8 cellular contexts compared by ENCODE assay signal in genomic region chr15:100601158-100601557, GRCh38. TPM values are rescaled to one million over a fixed set of nuclear protein-coding genes. Genes with fewer than 3 reads are reported as not detected.
DNase-seq lines count a peak whose midpoint lies in the region; ATAC-seq and TF ChIP-seq lines count a peak whose summit lies in the region.

No MANE protein-coding gene starts in this region.

- H3K4me1 Mint-ChIP-seq in activated T-helper 17 cell treated with anti-CD3 and anti-CD28 coated beads, Interleukin-2, amount 50 U/mL, for 72 hours: peaks cover 41% of the 10 kb centered on the region

- H3K4me3 Mint-ChIP-seq in activated T-helper 17 cell treated with anti-CD3 and anti-CD28 coated beads, Interleukin-2, amount 50 U/mL, for 72 hours: no peak overlapping the region

- H3K36me3 Mint-ChIP-seq in activated T-helper 17 cell treated with anti-CD3 and anti-CD28 coated beads, Interleukin-2, amount 50 U/mL, for 72 hours (ENCODE audit: low read depth): peaks cover 62% of the 10 kb centered on the region

- H3K4me3 ChIP-seq in esophagus muscularis mucosa (peak overlapping the region; percentile 71 to 94 (median 92)), retinal pigment epithelial cell (ENCODE audit: low read length) (peak overlapping the region; percentile 98)

- H3K4me1 ChIP-seq in esophagus muscularis mucosa: peaks cover 23 to 43% (median 39%) of the 10 kb centered on the region in 4 donors

- peaks cover 0 to 14% (median 6%) of the 10 kb centered on the region in 4 donors for H3K36me3 ChIP-seq in esophagus muscularis mucosa

- peak overlapping the region in 2 of 4 donors; percentile 81 to 88 for H3K27ac ChIP-seq in esophagus muscularis mucosa (replicated peaks in 1 of 4)

- no peaks in the 10 kb centered on the region for H3K9me3 Mint-ChIP-seq in activated T-helper 17 cell treated with anti-CD3 and anti-CD28 coated beads, Interleukin-2, amount 50 U/mL, for 72 hours

- in situ Hi-C loops in ACHN (cut with HindIII; ENCODE audit: low pct_ligation_motif_present, low pct_unique_long_range_greater_than_20kb, low sequenced_read_pairs): no loop called here

- no peak for TF ChIP-seq EP300 in esophagus muscularis mucosa (IDR thresholded peaks at IDR 0.05)

- H3K27me3 Mint-ChIP-seq in activated T-helper 17 cell treated with anti-CD3 and anti-CD28 coated beads, Interleukin-2, amount 50 U/mL, for 72 hours: no peaks in the 10 kb centered on the region

- TF ChIP-seq CTCF in esophagus muscularis mucosa (IDR thresholded peaks at IDR 0.05) (no peak), retinal pigment epithelial cell (conservative IDR thresholded peaks at IDR 0.05; ENCODE audit: low read depth, low read length) (no peak)

- H3K27ac Mint-ChIP-seq in activated T-helper 17 cell treated with anti-CD3 and anti-CD28 coated beads, Interleukin-2, amount 50 U/mL, for 72 hours: no peak overlapping the region

- H3K9me3 ChIP-seq in esophagus muscularis mucosa: no peaks in the 10 kb centered on the region

- no peaks in the 10 kb centered on the region for H3K27me3 ChIP-seq in esophagus muscularis mucosa

- DNase-seq in ACHN (peak; percentile 11), HS-5 (ENCODE audit: low read depth) (peak; percentile 2), esophagus muscularis mucosa (ENCODE audit: extremely low spot score) (no peak), retinal pigment epithelial cell (ENCODE audit: low read depth) (no peak), midbrain (lab: John Stamatoyannopoulos, UW) (no peak)
- DNase-seq in activated CD4-positive, alpha-beta T cell treated with anti-CD3 and anti-CD28 coated beads for 4 hours: peak; percentile 40 to 60

- intact Hi-C loops in esophagus muscularis mucosa (cut with DNase I): loop anchor here (5.0 kb wide), 1 partner anchor 249 kb away; no protein-coding TSS in a partner anchor

- WGBS in esophagus muscularis mucosa: 2% methylated on average over 10 of the region's 10 CpGs

- TF ChIP-seq POLR2A in esophagus muscularis mucosa (IDR thresholded peaks at IDR 0.05; ENCODE audit: low read depth): no peak

- ATAC-seq in GM18511 (IDR thresholded peaks at IDR 0.05; ENCODE audit: unreplicated experiment): no peak
- ATAC-seq in activated T-helper 17 cell treated with anti-CD3 and anti-CD28 coated beads, Interleukin-2, amount 50 U/mL, for 72 hours (replicated peaks): no peak

RNA-seq across cellular contexts. Expression of gene LINS1, which starts 0.8 kb away (rescaled TPM):
- total RNA-seq in esophagus muscularis mucosa: 10 to 100 TPM; 11.7 to 33.0 (median 17.6) TPM
- total RNA-seq in activated T-helper 17 cell treated with anti-CD3 and anti-CD28 coated beads, Interleukin-2, amount 50 U/mL, for 72 hours: 10 to 100 TPM; 33.0 to 45.0 TPM

RNA-seq across cellular contexts. Expression of gene ASB7, which starts 1.2 kb away (rescaled TPM):
- total RNA-seq in esophagus muscularis mucosa: 10 to 100 TPM; 12.8 to 13.8 (median 13.4) TPM
- total RNA-seq in activated T-helper 17 cell treated with anti-CD3 and anti-CD28 coated beads, Interleukin-2, amount 50 U/mL, for 72 hours: 10 to 100 TPM; 16.4 to 30.3 TPM

Comparison
In these comparisons a context has a peak if more than half of its experiments do, and no peak if none do; other contexts are left out.
1. DNase-seq: peak in ACHN (single experiment), HS-5 (single experiment) and activated CD4-positive, alpha-beta T cell treated with anti-CD3 and anti-CD28 coated beads for 4 hours (2 of 2); none in esophagus muscularis mucosa (single experiment), retinal pigment epithelial cell (single experiment) and midbrain (single experiment).